Comparison of ENCODE assay signal across 8 cellular contexts in genomic region chrX:47650164-47651042, GRCh38. TPM values are rescaled to one million over a fixed set of nuclear protein-coding genes. Genes with fewer than 3 reads are reported as not detected.
DNase-seq lines count a peak whose midpoint lies in the region; ATAC-seq and FAIRE-seq lines count a peak whose summit lies in the region.

Gene ELK1 (minus strand): TSS chrX:47650563. CDS start chrX:47641441, 9,122 bp downstream.

- no peak within 1 kb of the TSS for H3K18ac ChIP-seq in mesendoderm (ENCODE audit: low read length)

- H3K79me2 ChIP-seq in mesendoderm (ENCODE audit: control insufficient read depth, insufficient read depth, low read length): peaks cover 3% of the 10 kb centered on the region

- no peak within 1 kb of the TSS for H2BK120ac ChIP-seq in mesendoderm (ENCODE audit: low read depth, low read length)

- peak; percentile 23 for FAIRE-seq in HTR-8/SVneo (lab: Jason Lieb, UNC)

- H4K5ac ChIP-seq in mesendoderm (ENCODE audit: low read length): no peak within 1 kb of the TSS

- H3K79me1 ChIP-seq in mesendoderm (ENCODE audit: low read length): no peaks in the 10 kb centered on the region

- H3K9me3 ChIP-seq in endocrine pancreas (ENCODE audit: control insufficient read depth, low read length): no peaks in the 10 kb centered on the region

- H3K27me3 ChIP-seq in endocrine pancreas (ENCODE audit: control insufficient read depth, insufficient read depth, low read length): no peaks in the 10 kb centered on the region
- no peaks in the 10 kb centered on the region for H3K27me3 ChIP-seq in mesendoderm (ENCODE audit: insufficient read depth, low read length, poor library complexity)

- peak within 1 kb of the TSS; percentile 65 for H3K4me3 ChIP-seq in endocrine pancreas (ENCODE audit: control insufficient read depth, insufficient read depth, low read length)
- peak within 1 kb of the TSS; percentile 63 for H3K4me3 ChIP-seq in mesendoderm (ENCODE audit: low read length)

- DNase-seq in COLO829 (ENCODE audit: low spot score) (peak; percentile 89), HTR-8/SVneo (ENCODE audit: insufficient read length, low spot score) (peak; percentile 83), NOMO-1 treated with dmso at 0.1 percent for 144 hours (lab: John Stamatoyannopoulos, UW; ENCODE audit: unreplicated experiment) (peak; percentile 88), mesendoderm (peak; percentile 99)
- DNase-seq in activated CD8-positive, alpha-beta memory T cell treated with anti-CD3 and anti-CD28 coated beads, Interleukin-2, amount 50 U/mL, for 1 hour (ENCODE audit: extremely low read depth): peak; percentile 71
- peak; percentile 69 for DNase-seq in stimulated activated CD8-positive, alpha-beta memory T cell treated with anti-CD3 and anti-CD28 coated beads, Interleukin-15, amount 100 ng/mL, for 1 hour (ENCODE audit: low read depth)

- H3K56ac ChIP-seq in mesendoderm (ENCODE audit: low read length): peak within 1 kb of the TSS; percentile 90

- no peak within 1 kb of the TSS for H2AK5ac ChIP-seq in mesendoderm (ENCODE audit: low read length)

- no CpG with 5 or more reads among the region's 65 CpGs for WGBS in mesendoderm (ENCODE audit: extremely low coverage, insufficient coverage, low lambda C conversion rate)

- H3K4me2 ChIP-seq in mesendoderm (ENCODE audit: low read length): peak within 1 kb of the TSS; percentile 73

- no peak within 1 kb of the TSS for H3K4ac ChIP-seq in mesendoderm (ENCODE audit: low read depth, low read length)

- H3K36me3 ChIP-seq in endocrine pancreas (ENCODE audit: control insufficient read depth, insufficient read depth, low read length): no peaks in the 10 kb centered on the region
- no peaks in the 10 kb centered on the region for H3K36me3 ChIP-seq in mesendoderm (ENCODE audit: control insufficient read depth, insufficient read depth, low read length)

- peak; percentile 82 for ATAC-seq in GM21367 (IDR thresholded peaks at IDR 0.05; ENCODE audit: unreplicated experiment)

- no peak within 1 kb of the TSS for H3K23ac ChIP-seq in mesendoderm (ENCODE audit: low read length)

- no peaks in the 10 kb centered on the region for H3K4me1 ChIP-seq in endocrine pancreas (ENCODE audit: control insufficient read depth, insufficient read depth, low read length)
- H3K4me1 ChIP-seq in mesendoderm (ENCODE audit: control insufficient read depth, low read depth, low read length): no peaks in the 10 kb centered on the region

- H2BK15ac ChIP-seq in mesendoderm (replicated peaks; ENCODE audit: low read depth): no peak within 1 kb of the TSS

- peak within 1 kb of the TSS; percentile 2 for H3K27ac ChIP-seq in mesendoderm (ENCODE audit: low read depth, low read length)

- peak within 1 kb of the TSS; percentile 62 for H3K9ac ChIP-seq in endocrine pancreas (ENCODE audit: control insufficient read depth, insufficient read depth, low read length)
- peak within 1 kb of the TSS; percentile 75 for H3K9ac ChIP-seq in mesendoderm (ENCODE audit: low read length)

- no peak within 1 kb of the TSS for H4K8ac ChIP-seq in mesendoderm (ENCODE audit: low read depth, low read length)

- H2BK5ac ChIP-seq in mesendoderm (ENCODE audit: low read length): no peak within 1 kb of the TSS

RNA-seq across cellular contexts. Expression of gene ELK1, which starts in this region (rescaled TPM):
- 26.8 TPM for polyA plus RNA-seq in mesendoderm (2013, experiment 1 of 2)
- polyA plus RNA-seq in mesendoderm (2013, experiment 2 of 2): 24.9 TPM

Comparison
In these comparisons a context has a peak if more than half of its experiments do, and no peak if none do; other contexts are left out.
1. Peak in every context shown above with its lines: DNase-seq, ATAC-seq, H3K4me3 ChIP-seq and H3K27ac ChIP-seq.